In genomic region chr12:105104762-105105161, GRCh38 we compare ENCODE assay signal across 23 cellular contexts. TPM values are rescaled to one million over a fixed set of nuclear protein-coding genes. Genes with fewer than 3 reads are reported as not detected.
DNase-seq lines count a peak whose midpoint lies in the region; ATAC-seq, FAIRE-seq and TF ChIP-seq lines count a peak whose summit lies in the region.
"Had no signal": no experiment of that assay in that cellular context is flagged by ENCODE, and none has a peak within 500 bp of the region (broad histone marks: within the 10 kb centered on the region; RNA-seq: fewer than 3 reads in every experiment).

No MANE protein-coding gene starts in this region.

- no peak overlapping the region for H2AFZ ChIP-seq in SK-N-SH (ENCODE audit: low read depth)
- H2AFZ ChIP-seq in K562 (ENCODE audit: low read depth, low read length): no peak overlapping the region

- peaks cover 23% of the 10 kb centered on the region for H3F3A ChIP-seq in SK-N-SH (replicated peaks; ENCODE audit: insufficient read depth)

- H3K9ac ChIP-seq in SK-N-SH (no peak overlapping the region), K562 (ENCODE audit: insufficient read depth in 1 of 2, low read depth in 2 of 2, low read length in 2 of 2) (no peak overlapping the region)
- H3K9ac ChIP-seq: BLaER1 had no signal

- H3K4me3 ChIP-seq in SK-N-SH (ENCODE audit: low read depth in 2 of 2, low read length in 1 of 2): no peak overlapping the region
- no peak overlapping the region for H3K4me3 ChIP-seq in A549
- no peak overlapping the region for H3K4me3 ChIP-seq in HEK293 (ENCODE audit: low read depth, low read length)
- no peak overlapping the region for H3K4me3 ChIP-seq in K562
- no peak overlapping the region for H3K4me3 ChIP-seq in sigmoid colon
- H3K4me3 ChIP-seq: BLaER1 had no signal

- H3K27ac ChIP-seq in SK-N-SH (ENCODE audit: low read depth in 2 of 2, low read length in 1 of 2) (no peak overlapping the region), A549 (no peak overlapping the region), HEK293 (ENCODE audit: extremely low read depth, low read depth, low read length) (no peak overlapping the region), K562 (ENCODE audit: extremely low read depth, low read depth, low read length) (no peak overlapping the region), sigmoid colon (no peak overlapping the region)
- H3K27ac ChIP-seq: 22Rv1, BLaER1, C4-2B had no signal

- H3K9me3 ChIP-seq in SK-N-SH (no peaks in the 10 kb centered on the region), A549 (no peaks in the 10 kb centered on the region), HEK293 (ENCODE audit: control insufficient read depth, insufficient read depth, low read depth, low read length) (no peaks in the 10 kb centered on the region), K562 (replicated peaks; ENCODE audit: control insufficient read depth, insufficient read depth, low read depth, low read length) (no peaks in the 10 kb centered on the region), sigmoid colon (no peaks in the 10 kb centered on the region)
- H3K9me3 ChIP-seq: BE2C had no signal

- H3K36me3 ChIP-seq in SK-N-SH (replicated peaks in 1 of 2; ENCODE audit: control insufficient read depth in 1 of 2, insufficient read depth in 2 of 2, low read length in 1 of 2) (no peaks in the 10 kb centered on the region), HEK293 (ENCODE audit: control insufficient read depth in 2 of 2, insufficient read depth in 1 of 2, low read length in 2 of 2) (no peaks in the 10 kb centered on the region), K562 (ENCODE audit: control insufficient read depth, insufficient read depth, low read length) (no peaks in the 10 kb centered on the region), sigmoid colon (no peaks in the 10 kb centered on the region)
- H3K36me3 ChIP-seq: BE2C, BLaER1 had no signal

- TF ChIP-seq RAD21 in SK-N-SH (IDR thresholded peaks at IDR 0.05; ENCODE audit: low read length) (no peak), A549 (conservative IDR thresholded peaks at IDR 0.05 in 1 of 2, IDR thresholded peaks at IDR 0.05 in 1 of 2) (no peak), K562 (CRISPR knock-in tag; conservative IDR thresholded peaks at IDR 0.05 in 1 of 2, IDR thresholded peaks at IDR 0.05 in 1 of 2) (no peak)

- no peak for TF ChIP-seq POLR2A in A549 (IDR thresholded peaks at IDR 0.05; ENCODE audit: low read length)
- no peak for TF ChIP-seq POLR2A in K562 (conservative IDR thresholded peaks at IDR 0.05)
- TF ChIP-seq POLR2A in sigmoid colon (IDR thresholded peaks at IDR 0.05): no peak

- no peaks in the 10 kb centered on the region for H3K9me1 ChIP-seq in K562 (ENCODE audit: control insufficient read depth, insufficient read depth, low read length)

- intact Hi-C loops in K562 (cut with micrococcal nuclease) (loop anchor here (5.0 kb wide), 2 partner anchors 117 to 372 kb away; partner anchors contain the start of gene NOPCHAP1), sigmoid colon (cut with DNase I) (no loop called here)

- in situ Hi-C loops in K562 (cut with MboI): no loop called here

- no peaks in the 10 kb centered on the region for H3K9me2 ChIP-seq in SK-N-SH

- no peak for TF ChIP-seq EP300 in SK-N-SH (IDR thresholded peaks at IDR 0.05; ENCODE audit: borderline replicate concordance in 1 of 2, low read depth in 1 of 2, low read length in 1 of 2)
- no peak for TF ChIP-seq EP300 in A549 (IDR thresholded peaks at IDR 0.05)
- TF ChIP-seq EP300 in K562 (IDR thresholded peaks at IDR 0.05; ENCODE audit: low read length): no peak
- no peak for TF ChIP-seq EP300 in sigmoid colon (IDR thresholded peaks at IDR 0.05)

- CTCF ChIA-PET in SK-N-SH (lab: Yijun Ruan, JAX): interaction anchor here (0.9 kb wide), 1 partner anchor 723 kb away, joined by 3 read pairs; no protein-coding TSS in a partner anchor
- CTCF ChIA-PET in A549 (lab: Yijun Ruan, JAX): interaction anchor here (1.0 kb wide), 1 partner anchor 722 kb away, joined by 5 read pairs; no protein-coding TSS in a partner anchor
- CTCF ChIA-PET in HEK293 (lab: Yijun Ruan, JAX): no interaction called here
- CTCF ChIA-PET in K562 (lab: Yijun Ruan, JAX; ENCODE audit: low intra/inter-chr PET ratio): no interaction called here

- no peak for FAIRE-seq in A549 (lab: Jason Lieb, UNC)
- FAIRE-seq in K562 (lab: Jason Lieb, UNC): no peak
- FAIRE-seq: D721Med, G401.6, GM12891, GM19239 had no signal

- TF ChIP-seq CTCF in SK-N-SH (IDR thresholded peaks at IDR 0.05): no peak
- TF ChIP-seq CTCF in A549 (IDR thresholded peaks at IDR 0.05): no peak
- no peak for TF ChIP-seq CTCF in HEK293 (tag by site-specific recombination; IDR thresholded peaks at IDR 0.05)
- no peak for TF ChIP-seq CTCF in K562 (IDR thresholded peaks at IDR 0.05 in 2 of 3, conservative IDR thresholded peaks at IDR 0.05 in 1 of 3; ENCODE audit: insufficient read depth in 2 of 3, low read depth in 1 of 3, low read length in 3 of 3)
- no peak for TF ChIP-seq CTCF in sigmoid colon (IDR thresholded peaks at IDR 0.05)

- H3K4me1 ChIP-seq in SK-N-SH (ENCODE audit: control insufficient read depth in 1 of 2, insufficient read depth in 2 of 2, low read depth in 1 of 2, low read length in 1 of 2): peaks cover 4 to 10% of the 10 kb centered on the region in 2 experiments; a peak in 2 of 4 replicates
- peaks cover 14% of the 10 kb centered on the region for H3K4me1 ChIP-seq in A549
- H3K4me1 ChIP-seq in HEK293 (ENCODE audit: control insufficient read depth, insufficient read depth, low read length): peaks cover 6% of the 10 kb centered on the region
- H3K4me1 ChIP-seq in K562 (replicated peaks in 1 of 2; ENCODE audit: control insufficient read depth in 2 of 2, insufficient read depth in 2 of 2, low read length in 2 of 2): peaks cover 0 to 5% of the 10 kb centered on the region in 2 experiments; a peak in 2 of 5 replicates
- peaks cover 0 to 19% (median 16%) of the 10 kb centered on the region in 4 donors for H3K4me1 ChIP-seq in sigmoid colon

- H3K4me2 ChIP-seq in SK-N-SH: no peak overlapping the region
- H3K4me2 ChIP-seq in A549: no peak overlapping the region
- H3K4me2 ChIP-seq in K562 (ENCODE audit: insufficient read depth, low read length): no peak overlapping the region
- H3K4me2 ChIP-seq: BLaER1 had no signal

- peaks cover 22% of the 10 kb centered on the region for H3K79me2 ChIP-seq in SK-N-SH (ENCODE audit: insufficient read depth)
- peaks cover 22% of the 10 kb centered on the region for H3K79me2 ChIP-seq in K562 (ENCODE audit: control insufficient read depth, insufficient read depth, low read length)

- DNase-seq in SK-N-SH (no peak), A549 (ENCODE audit: low read depth in 1 of 2, low spot score in 1 of 2) (no peak), K562 (ENCODE audit: extremely low read depth in 1 of 4, low spot score in 3 of 4) (no peak), sigmoid colon (no peak), ureter (ENCODE audit: low spot score) (no peak), C1 segment of cervical spinal cord (lab: John Stamatoyannopoulos, UW) (no peak)
- DNase-seq: ACHN; BE2C; Caco-2; Calu3; CD4-positive, alpha-beta T cell; CD8-positive, alpha-beta T cell; DMS79 treated with DMSO at 0.1 percent for 48 hours; GF-D8 had no signal

- WGBS in SK-N-SH (ENCODE audit: low lambda C conversion rate): 53% methylated on average over 1 of the region's 1 CpG
- WGBS in A549 (ENCODE audit: missing lambda C conversion rate): 7% methylated on average over 1 of the region's 1 CpG
- WGBS in K562 (ENCODE audit: insufficient coverage, low coverage, missing lambda C conversion rate): 0% methylated on average over 1 of the region's 1 CpG
- WGBS in sigmoid colon, 2 donors: 90 to 91% methylated on average over 1 of the region's 1 CpG

- H4K20me1 ChIP-seq in SK-N-SH (ENCODE audit: insufficient read depth) (peaks cover 12% of the 10 kb centered on the region; the same call in 1 of the 2 replicates), K562 (replicated peaks; ENCODE audit: control insufficient read depth, insufficient read depth, low read length) (no peaks in the 10 kb centered on the region)

- ATAC-seq in SK-N-SH treated with all-trans-retinoic acid at 6 μM for 48 hours: no peak
- no peak for ATAC-seq in A549
- no peak for ATAC-seq in K562
- ATAC-seq: CD8-positive, alpha-beta T cell had no signal

- BruUV-seq in K562 (replicated peaks; lab: Mats Ljungman, UMichigan): no TSS peak

- POLR2A ChIA-PET in SK-N-SH (lab: Yijun Ruan, JAX): no interaction called here
- POLR2A ChIA-PET in A549 (lab: Yijun Ruan, JAX): no interaction called here
- POLR2A ChIA-PET in HEK293 (lab: Yijun Ruan, JAX): no interaction called here
- POLR2A ChIA-PET in K562 (lab: Yijun Ruan, JAX): interaction anchor here (1.4 kb wide), 1 partner anchor 21 kb away, joined by 3 read pairs; the partner anchor contains the start of gene ALDH1L2

- H3K27me3 ChIP-seq in SK-N-SH (ENCODE audit: insufficient read depth): no peaks in the 10 kb centered on the region
- no peaks in the 10 kb centered on the region for H3K27me3 ChIP-seq in K562 (ENCODE audit: control insufficient read depth in 2 of 2, insufficient read depth in 2 of 2, low read length in 2 of 2)
- H3K27me3 ChIP-seq in sigmoid colon: no peaks in the 10 kb centered on the region
- H3K27me3 ChIP-seq: BE2C, BLaER1 had no signal

RNA-seq across cellular contexts. Expression of gene WASHC4, which starts 2.8 kb away (rescaled TPM):
- polyA plus RNA-seq in SK-N-SH (2012; rRNA removed) (11.2 and 15.9 TPM in 2 replicates), A549 (2011; rRNA removed) (51.5 and 67.6 TPM in 2 replicates), A549 (2017; fragmentation: RNase III; extraction: RNeasy Plus Mini Kit Qiagen cat#74134 plus additional on column Dnase treatment) (25.1 to 26.5 TPM (median 26.3 TPM) in 3 replicates), K562 (2011; rRNA removed) (18.7 and 28.2 TPM in 2 replicates), K562 (2014; fragmentation: Illumina TruSeq; extraction: Trizol) (16.9 and 21.3 TPM in 2 replicates), K562 (2014; fragmentation: Nextera tagmentation; extraction: Ambion mirVana) (10 to 100 TPM; 12.5 to 13.3 TPM), K562 (2014; rRNA removed) (13.9 and 23.2 TPM in 2 replicates), sigmoid colon (10 to 100 TPM in 2 of 3 donors, 1 to 10 TPM in 1; 9.6 to 15.3 (median 10.2) TPM)
- polyA plus RNA-seq in SK-N-SH (2012; cell fraction: cytosol; rRNA removed): 15.4 and 17.0 TPM in 2 replicates
- polyA plus RNA-seq in SK-N-SH (2012; cell fraction: nucleus; rRNA removed): 11.0 and 33.3 TPM in 2 replicates
- polyA plus RNA-seq in A549 (2012; cell fraction: cytosol; rRNA removed): 7.6 and 9.3 TPM in 2 replicates
- 7.0 and 11.4 TPM in 2 replicates for polyA plus RNA-seq in A549 (2012; cell fraction: nucleus; rRNA removed)
- 33.5 and 39.9 TPM in 2 replicates for polyA minus RNA-seq in A549 (2011; rRNA and poly(A)+ RNA removed)
- total RNA-seq in K562 (2011; cell fraction: chromatin; rRNA removed; ENCODE audit: low replicate concordance): 28.7 and 119 TPM in 2 replicates
- total RNA-seq in K562 (2011; cell fraction: nucleolus; rRNA removed): 8.2 and 17.6 TPM in 2 replicates
- total RNA-seq in K562 (2011; cell fraction: nucleoplasm; rRNA removed): 32.0 and 43.8 TPM in 2 replicates
- total RNA-seq in K562 (2014; rRNA removed) (18.2 and 21.1 TPM in 2 replicates), K562 (2014; rRNA removed; fragmentation: Illumina TruSeq; extraction: Trizol) (36.2 and 39.5 TPM in 2 replicates), K562 (2015; rRNA removed; fragmentation: Illumina TruSeq; extraction: Trizol) (32.1 and 38.5 TPM in 2 replicates), K562 (2021) (24.1 and 25.4 TPM in 2 replicates), sigmoid colon (10 to 100 TPM; 43.3 to 64.3 (median 59.7) TPM), ureter (54.4 TPM)
- 2.8 and 6.9 TPM in 2 replicates for polyA plus RNA-seq in K562 (2011; cell fraction: cytosol; rRNA removed)
- 15.5 and 22.9 TPM in 2 replicates for polyA plus RNA-seq in K562 (2011; cell fraction: nucleus; rRNA removed)
- 12.8 and 13.6 TPM in 2 replicates for polyA plus RNA-seq in K562 (2012)
- polyA minus RNA-seq in K562 (2011; rRNA and poly(A)+ RNA removed): 44.1 and 50.3 TPM in 2 replicates
- 20.8 and 26.1 TPM in 2 replicates for polyA minus RNA-seq in K562 (2011; cell fraction: cytosol; rRNA and poly(A)+ RNA removed)
- 31.0 and 60.0 TPM in 2 replicates for polyA minus RNA-seq in K562 (2011; cell fraction: nucleus; rRNA and poly(A)+ RNA removed)

RNA-seq across cellular contexts. Expression of gene ALDH1L2, which starts 20.5 kb away (rescaled TPM):
- polyA plus RNA-seq in SK-N-SH (2012; rRNA removed) (1.9 and 3.4 TPM in 2 replicates), A549 (2011; rRNA removed) (25.2 and 28.1 TPM in 2 replicates), A549 (2017; fragmentation: RNase III; extraction: RNeasy Plus Mini Kit Qiagen cat#74134 plus additional on column Dnase treatment) (2.4 to 2.8 TPM (median 2.8 TPM) in 3 replicates), K562 (2011; rRNA removed) (1.5 and 5.9 TPM in 2 replicates), K562 (2014; fragmentation: Illumina TruSeq; extraction: Trizol) (8.9 and 9.9 TPM in 2 replicates), K562 (2014; fragmentation: Nextera tagmentation; extraction: Ambion mirVana) (1 to 10 TPM; 1.4 to 1.7 TPM), K562 (2014; rRNA removed) (8.2 and 8.9 TPM in 2 replicates), sigmoid colon (1 to 10 TPM in 1 of 3 donors, under 1 TPM in 2; 0.23 to 1.3 (median 0.60) TPM)
- polyA plus RNA-seq in SK-N-SH (2012; cell fraction: cytosol; rRNA removed): 2.2 TPM in 2 replicates
- 2.2 and 4.8 TPM in 2 replicates for polyA plus RNA-seq in SK-N-SH (2012; cell fraction: nucleus; rRNA removed)
- polyA plus RNA-seq in A549 (2012; cell fraction: cytosol; rRNA removed): 2.2 and 2.6 TPM in 2 replicates
- polyA plus RNA-seq in A549 (2012; cell fraction: nucleus; rRNA removed): 2.1 and 3.1 TPM in 2 replicates
- 12.6 and 13.9 TPM in 2 replicates for polyA minus RNA-seq in A549 (2011; rRNA and poly(A)+ RNA removed)
- 16.3 and 35.6 TPM in 2 replicates for total RNA-seq in K562 (2011; cell fraction: chromatin; rRNA removed; ENCODE audit: low replicate concordance)
- 3.2 and 7.0 TPM in 2 replicates for total RNA-seq in K562 (2011; cell fraction: nucleolus; rRNA removed)
- 13.5 and 16.0 TPM in 2 replicates for total RNA-seq in K562 (2011; cell fraction: nucleoplasm; rRNA removed)
- total RNA-seq in K562 (2014; rRNA removed) (3.8 and 5.1 TPM in 2 replicates), K562 (2014; rRNA removed; fragmentation: Illumina TruSeq; extraction: Trizol) (7.3 and 8.0 TPM in 2 replicates), K562 (2015; rRNA removed; fragmentation: Illumina TruSeq; extraction: Trizol) (0.60 and 1.1 TPM in 2 replicates), K562 (2021) (9.2 and 9.6 TPM in 2 replicates), sigmoid colon (10 to 100 TPM in 1 of 4 donors, 1 to 10 TPM in 3; 3.1 to 13.0 (median 6.6) TPM), ureter (19.1 TPM)
- 0.37 and 3.2 TPM in 2 replicates for polyA plus RNA-seq in K562 (2011; cell fraction: cytosol; rRNA removed)
- polyA plus RNA-seq in K562 (2011; cell fraction: nucleus; rRNA removed): 3.0 and 14.9 TPM in 2 replicates
- 2.4 and 39.4 TPM in 2 replicates for polyA plus RNA-seq in K562 (2012)
- polyA minus RNA-seq in K562 (2011; rRNA and poly(A)+ RNA removed): 1.8 and 10.0 TPM in 2 replicates
- 0.76 and 1.3 TPM in 2 replicates for polyA minus RNA-seq in K562 (2011; cell fraction: cytosol; rRNA and poly(A)+ RNA removed)
- polyA minus RNA-seq in K562 (2011; cell fraction: nucleus; rRNA and poly(A)+ RNA removed): 0.81 and 12.1 TPM in 2 replicates
- total RNA-seq: CD8-positive, alpha-beta T cell had no signal

Comparison
In these comparisons a context has a peak if more than half of its experiments do, and no peak if none do; other contexts are left out.
1. CTCF ChIA-PET loops: an anchor here in SK-N-SH (0.9 kb wide) and A549 (1.0 kb wide); none called in HEK293 and K562.